8 cellular contexts compared by ENCODE assay signal in genomic region chr5:59275170-59275536, GRCh38.
A peak's percentile ranks its signal among the peaks of the same experiment; 100 is the strongest.
DNase-seq lines count a peak whose midpoint lies in the region; ATAC-seq and TF ChIP-seq lines count a peak whose summit lies in the region.

No MANE protein-coding gene starts in this region.

- no peak overlapping the region for H4K8ac ChIP-seq in IMR-90 (ENCODE audit: low read depth in 2 of 2, low read length in 2 of 2)

- H2AK9ac ChIP-seq in IMR-90 (replicated peaks; ENCODE audit: low read depth, low read length, poor library complexity): no peak overlapping the region

- no peak overlapping the region for H3K4ac ChIP-seq in IMR-90 (ENCODE audit: low read depth, low read length)

- H3K36me3 ChIP-seq in IMR-90 (ENCODE audit: control insufficient read depth, insufficient read depth, low read length): no peaks in the 10 kb centered on the region
- H3K36me3 ChIP-seq in brain microvascular endothelial cell (replicated peaks): no peaks in the 10 kb centered on the region
- H3K36me3 ChIP-seq in smooth muscle cell (ENCODE audit: low read depth): no peaks in the 10 kb centered on the region
- H3K36me3 ChIP-seq in A673 (ENCODE audit: insufficient read depth, low read length, poor library complexity, severe bottlenecking): no peaks in the 10 kb centered on the region

- no peak overlapping the region for H2AFZ ChIP-seq in IMR-90 (replicated peaks; ENCODE audit: low read length, poor library complexity)
- H2AFZ ChIP-seq in smooth muscle cell (ENCODE audit: low read depth): peak overlapping the region; percentile 73

- H3K27ac ChIP-seq in IMR-90 (ENCODE audit: insufficient read depth, low read length) (no peak overlapping the region), brain microvascular endothelial cell (peak overlapping the region; percentile 86), smooth muscle cell (ENCODE audit: low read depth) (peak overlapping the region; percentile 73), A673 (ENCODE audit: low read depth, low read length, poor library complexity, severe bottlenecking) (no peak overlapping the region)

- dilution Hi-C loops in IMR-90 (cut with HindIII; ENCODE audit: low sequenced_read_pairs, unreplicated experiment): no loop called here

- WGBS in IMR-90 (ENCODE audit: extremely low coverage in 2 of 2, insufficient read length in 1 of 2), 2 experiments: no CpG with 5 or more reads among the region's 5 CpGs
- WGBS in smooth muscle cell (ENCODE audit: low lambda C conversion rate): 54% methylated on average over 5 of the region's 5 CpGs

- no peak overlapping the region for H3K23ac ChIP-seq in IMR-90 (ENCODE audit: low read depth, low read length)

- H2AK5ac ChIP-seq in IMR-90 (ENCODE audit: low read depth, low read length): no peak overlapping the region

- CTCF ChIA-PET in IMR-90 (lab: Yijun Ruan, JAX) (no interaction called here), A673 (lab: Charles Lee) (no interaction called here)

- ATAC-seq in IMR-90 (ENCODE audit: low read depth) (no peak), left colon (peak; percentile 18), HG02870 (IDR thresholded peaks at IDR 0.05; ENCODE audit: unreplicated experiment) (no peak), GM19328 (IDR thresholded peaks at IDR 0.05; ENCODE audit: unreplicated experiment) (no peak)

- in situ Hi-C loops in IMR-90 (cut with MboI; ENCODE audit: low sequenced_read_pairs): no loop called here
- in situ Hi-C loops in brain microvascular endothelial cell (cut with HindIII; ENCODE audit: low pct_ligation_motif_present, low sequenced_read_pairs): no loop called here

- no peaks in the 10 kb centered on the region; the same call in 1 of the 2 replicates for H3K27me3 ChIP-seq in IMR-90 (ENCODE audit: control insufficient read depth, insufficient read depth, low read length)
- H3K27me3 ChIP-seq in brain microvascular endothelial cell (replicated peaks): no peaks in the 10 kb centered on the region
- H3K27me3 ChIP-seq in smooth muscle cell (ENCODE audit: low read depth): no peaks in the 10 kb centered on the region
- peaks cover 13% of the 10 kb centered on the region for H3K27me3 ChIP-seq in A673 (replicated peaks; ENCODE audit: insufficient read depth, low read depth, low read length, poor library complexity)

- TF ChIP-seq POLR2A in IMR-90 (IDR thresholded peaks at IDR 0.05; ENCODE audit: low read depth, low read length): no peak

- POLR2A ChIA-PET in IMR-90 (lab: Charles Lee; ENCODE audit: unreplicated experiment): no interaction called here
- POLR2A ChIA-PET in A673 (lab: Charles Lee; ENCODE audit: low non-redundant PET): no interaction called here

- H3F3A ChIP-seq in smooth muscle cell (ENCODE audit: low read depth): no peaks in the 10 kb centered on the region

- H2BK15ac ChIP-seq in IMR-90 (ENCODE audit: low read depth, low read length): no peak overlapping the region

- intact Hi-C loops in IMR-90 (cut with micrococcal nuclease) (no loop called here), left colon (cut with DNase I, micrococcal nuclease) (no loop called here), A673 (cut with micrococcal nuclease; ENCODE audit: unreplicated experiment) (no loop called here)

- H2BK120ac ChIP-seq in IMR-90 (ENCODE audit: low read depth, low read length): no peak overlapping the region

- no peak overlapping the region for H4K91ac ChIP-seq in IMR-90 (ENCODE audit: insufficient read depth, low read depth, low read length)

- BruUV-seq in IMR-90 (replicated peaks; lab: Mats Ljungman, UMichigan): no TSS peak
- no TSS peak for BruUV-seq in A673 (replicated peaks; lab: Mats Ljungman, UMichigan)

- H3K79me1 ChIP-seq in IMR-90 (ENCODE audit: low read depth in 1 of 2, low read length in 2 of 2): no peaks in the 10 kb centered on the region

- H3K79me2 ChIP-seq in smooth muscle cell (ENCODE audit: low read depth): peaks cover 13% of the 10 kb centered on the region

- no peaks in the 10 kb centered on the region for H3K9me1 ChIP-seq in IMR-90 (ENCODE audit: insufficient read depth, low read length)

- H4K20me1 ChIP-seq in IMR-90 (ENCODE audit: insufficient read depth, low read length) (no peaks in the 10 kb centered on the region), smooth muscle cell (ENCODE audit: low read depth) (peaks cover 2% of the 10 kb centered on the region)

- TF ChIP-seq RAD21 in IMR-90 (IDR thresholded peaks at IDR 0.05; ENCODE audit: low read length): no peak

- DNase-seq in IMR-90 (no peak), brain microvascular endothelial cell (no peak), left colon (no peak), smooth muscle cell (lab: John Stamatoyannopoulos, UW; ENCODE audit: unreplicated experiment) (no peak), A673 (ENCODE audit: low spot score) (no peak), NCI-H146 treated with DMSO at 0.1 percent for 48 hours (lab: John Stamatoyannopoulos, UW; ENCODE audit: unreplicated experiment) (no peak)

- no peaks in the 10 kb centered on the region for H3K9me3 ChIP-seq in IMR-90 (ENCODE audit: control insufficient read depth, insufficient read depth, low read length)
- H3K9me3 ChIP-seq in smooth muscle cell (replicated peaks; ENCODE audit: low read depth): no peaks in the 10 kb centered on the region
- no peaks in the 10 kb centered on the region for H3K9me3 ChIP-seq in A673 (ENCODE audit: low read depth, low read length, poor library complexity, severe bottlenecking)

- peak overlapping the region; percentile 95; the same call in 1 of the 2 replicates for H3K4me2 ChIP-seq in IMR-90 (ENCODE audit: low read depth, low read length)
- H3K4me2 ChIP-seq in smooth muscle cell: peak overlapping the region; percentile 86

- TF ChIP-seq CTCF in IMR-90 (conservative IDR thresholded peaks at IDR 0.05; ENCODE audit: low read depth, low read length) (no peak), brain microvascular endothelial cell (IDR thresholded peaks at IDR 0.05; ENCODE audit: low read depth, low read length, missing control alignments) (no peak), smooth muscle cell (IDR thresholded peaks at IDR 0.05; ENCODE audit: borderline replicate concordance, insufficient read depth, poor library complexity, severe bottlenecking) (no peak), A673 (conservative IDR thresholded peaks at IDR 0.05; ENCODE audit: low read depth, low read length) (no peak)

- no peaks in the 10 kb centered on the region for H3K4me1 ChIP-seq in IMR-90 (ENCODE audit: control insufficient read depth, insufficient read depth, low read length)
- peaks cover 27% of the 10 kb centered on the region for H3K4me1 ChIP-seq in smooth muscle cell (ENCODE audit: low read depth)
- H3K4me1 ChIP-seq in A673 (ENCODE audit: insufficient read depth, low read length, poor library complexity, severe bottlenecking): no peaks in the 10 kb centered on the region

- no peak overlapping the region for H4K5ac ChIP-seq in IMR-90 (ENCODE audit: low read depth, low read length)

- no peak overlapping the region for H2BK5ac ChIP-seq in IMR-90 (ENCODE audit: low read depth, low read length, poor library complexity, severe bottlenecking)

- H3K4me3 ChIP-seq in IMR-90 (ENCODE audit: insufficient read depth, low read depth, low read length) (no peak overlapping the region), brain microvascular endothelial cell (ENCODE audit: low read depth, low read length) (peak overlapping the region; percentile 62), smooth muscle cell (peak overlapping the region; percentile 58), A673 (ENCODE audit: low read depth, low read length, poor library complexity, severe bottlenecking) (no peak overlapping the region)

- no peak overlapping the region for H3K56ac ChIP-seq in IMR-90 (ENCODE audit: extremely low read depth, insufficient read depth, low read length)

- H2BK20ac ChIP-seq in IMR-90 (ENCODE audit: low read depth, low read length): no peak overlapping the region

- H3K9ac ChIP-seq in IMR-90 (ENCODE audit: low read depth, low read length) (no peak overlapping the region), smooth muscle cell (ENCODE audit: low read depth) (peak overlapping the region; percentile 71)

- no peak overlapping the region for H3K14ac ChIP-seq in IMR-90 (replicated peaks; ENCODE audit: low read depth, low read length)

- H3K18ac ChIP-seq in IMR-90 (ENCODE audit: low read depth, low read length): no peak overlapping the region

TF ChIP-seq in IMR-90, 13 proteins besides CTCF, POLR2A, EP300 and RAD21:
- TF ChIP-seq CEBPB (IDR thresholded peaks at IDR 0.05; ENCODE audit: low read depth, low read length) (no peak), MXI1 (IDR thresholded peaks at IDR 0.05; ENCODE audit: borderline replicate concordance, low read depth, low read length) (no peak), RCOR1 (IDR thresholded peaks at IDR 0.05; ENCODE audit: insufficient replicate concordance, low read length) (no peak), FOS (IDR thresholded peaks at IDR 0.05; ENCODE audit: low read depth, low read length) (no peak), MAZ (IDR thresholded peaks at IDR 0.05; ENCODE audit: borderline replicate concordance, low read depth, low read length) (no peak), ELK1 (IDR thresholded peaks at IDR 0.05; ENCODE audit: borderline replicate concordance, low read depth, low read length) (no peak), BHLHE40 (IDR thresholded peaks at IDR 0.05; ENCODE audit: low read depth, low read length) (no peak), MAFK (IDR thresholded peaks at IDR 0.05; ENCODE audit: low read depth, low read length) (no peak)
TF ChIP-seq in IMR-90: peak in this region for 0.

Comparison
In these comparisons a context has a peak if more than half of its experiments do, and no peak if none do; other contexts are left out.
1. H3K27ac ChIP-seq: peak in brain microvascular endothelial cell (single experiment) and smooth muscle cell (single experiment); none in IMR-90 (single experiment) and A673 (single experiment).
2. H3K4me3 ChIP-seq: peak in brain microvascular endothelial cell (single experiment) and smooth muscle cell (single experiment); none in IMR-90 (single experiment) and A673 (single experiment).